ENCODE assay signal across 10 cellular contexts in the genomic region with DNA sequence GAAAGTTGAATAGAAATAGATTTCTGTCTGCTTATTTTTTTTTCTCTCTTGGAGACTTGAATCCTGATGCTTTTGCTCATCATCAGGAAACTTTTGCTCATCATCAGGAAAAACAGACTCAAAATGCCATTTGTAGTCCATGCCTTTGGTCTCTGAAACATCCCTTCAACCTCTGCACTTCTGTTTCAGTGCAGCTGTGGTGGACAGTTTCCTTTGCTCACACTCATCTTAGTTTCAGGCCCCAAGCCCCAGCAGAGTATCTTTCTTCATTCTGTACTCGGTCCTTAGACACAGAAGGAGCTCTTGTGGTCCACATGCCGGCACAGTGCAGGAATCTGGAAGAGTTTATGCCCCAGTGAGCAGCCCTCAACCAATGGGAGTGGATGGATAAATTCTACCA.
DNase-seq lines count a peak whose midpoint lies in the region; ATAC-seq and TF ChIP-seq lines count a peak whose summit lies in the region.
"Had no signal": no experiment of that assay in that cellular context is flagged by ENCODE, and none has a peak within 500 bp of the region (broad histone marks: within the 10 kb centered on the region; RNA-seq: fewer than 3 reads in every experiment).

No MANE protein-coding gene starts in this region.

- H3K4me3 Mint-ChIP-seq in activated CD4-positive, alpha-beta T cell treated with anti-CD3 and anti-CD28 coated beads, Interleukin-2, amount 10 ng/mL, durations not matched to agents 24 days and 14 days: peak overlapping the region; percentile 2
- no peak overlapping the region for H3K4me3 Mint-ChIP-seq in endothelial cell (ENCODE audit: unreplicated experiment)

- peaks cover 17% of the 10 kb centered on the region for H3K9me3 Mint-ChIP-seq in activated CD4-positive, alpha-beta T cell treated with anti-CD3 and anti-CD28 coated beads, Interleukin-2, amount 10 ng/mL, durations not matched to agents 24 days and 14 days
- no peaks in the 10 kb centered on the region for H3K9me3 Mint-ChIP-seq in endothelial cell (ENCODE audit: unreplicated experiment)

- TF ChIP-seq CTCF in endothelial cell (IDR thresholded peaks at IDR 0.05; ENCODE audit: unreplicated experiment): no peak

- H3K4me2 ChIP-seq in skeletal muscle satellite cell (ENCODE audit: low read length): peak overlapping the region; percentile 14

- no peaks in the 10 kb centered on the region for H3K36me3 Mint-ChIP-seq in activated CD4-positive, alpha-beta T cell treated with anti-CD3 and anti-CD28 coated beads, Interleukin-2, amount 10 ng/mL, durations not matched to agents 24 days and 14 days (ENCODE audit: low read depth)
- no peaks in the 10 kb centered on the region for H3K36me3 Mint-ChIP-seq in endothelial cell (ENCODE audit: low read depth, unreplicated experiment)

- ATAC-seq in GM21737 (IDR thresholded peaks at IDR 0.05; ENCODE audit: unreplicated experiment): peak; percentile 58
- ATAC-seq in HG03354 (IDR thresholded peaks at IDR 0.05; ENCODE audit: poor library complexity, severe bottlenecking, unreplicated experiment): peak; percentile 73

- peaks cover 12% of the 10 kb centered on the region for H3K4me1 Mint-ChIP-seq in activated CD4-positive, alpha-beta T cell treated with anti-CD3 and anti-CD28 coated beads, Interleukin-2, amount 10 ng/mL, durations not matched to agents 24 days and 14 days
- peaks cover 3% of the 10 kb centered on the region for H3K4me1 Mint-ChIP-seq in endothelial cell (ENCODE audit: unreplicated experiment)

- H3K27me3 ChIP-seq in skeletal muscle satellite cell (ENCODE audit: control insufficient read depth, insufficient read depth, low read length): no peaks in the 10 kb centered on the region

- DNase-seq in activated CD4-positive, alpha-beta T cell treated with anti-CD3 and anti-CD28 coated beads, Interleukin-2, amount 10 ng/mL, durations not matched to agents 24 days and 14 days: no peak
- DNase-seq in activated CD4-positive, alpha-beta T cell treated with anti-CD3 and anti-CD28 coated beads for 1 hour: no peak
- no peak for DNase-seq in endothelial cell (ENCODE audit: low spot score)
- no peak for DNase-seq in NCI-H146 treated with DMSO at 0.1 percent for 48 hours (lab: John Stamatoyannopoulos, UW; ENCODE audit: unreplicated experiment)
- no peak for DNase-seq in stimulated activated CD4-positive, alpha-beta T cell treated with anti-CD3 and anti-CD28 coated beads, Interleukin-4, amount 100 ng/mL, for 1 hour
- DNase-seq: GDM1 had no signal

- peaks cover 8% of the 10 kb centered on the region for H3K4me1 ChIP-seq in skeletal muscle satellite cell (ENCODE audit: control insufficient read depth, insufficient read depth, low read length)
- H3K4me1 ChIP-seq: parathyroid adenoma had no signal

- no peaks in the 10 kb centered on the region for H3K36me3 ChIP-seq in skeletal muscle satellite cell (ENCODE audit: insufficient read depth, low read length)

- H3K9me3 ChIP-seq in skeletal muscle satellite cell (replicated peaks; ENCODE audit: low read length): no peaks in the 10 kb centered on the region

- peak overlapping the region; percentile 13 for H3K27ac Mint-ChIP-seq in activated CD4-positive, alpha-beta T cell treated with anti-CD3 and anti-CD28 coated beads, Interleukin-2, amount 10 ng/mL, durations not matched to agents 24 days and 14 days
- H3K27ac Mint-ChIP-seq in endothelial cell (ENCODE audit: unreplicated experiment): no peak overlapping the region

- intact Hi-C loops in activated CD4-positive, alpha-beta T cell treated with anti-CD3 and anti-CD28 coated beads, Interleukin-2, amount 10 ng/mL, durations not matched to agents 24 days and 14 days (cut with micrococcal nuclease): no loop called here

- H3K9ac ChIP-seq in skeletal muscle satellite cell (ENCODE audit: low read depth, low read length): no peak overlapping the region
- H3K9ac ChIP-seq: parathyroid adenoma had no signal

- no peaks in the 10 kb centered on the region for H3K27me3 Mint-ChIP-seq in activated CD4-positive, alpha-beta T cell treated with anti-CD3 and anti-CD28 coated beads, Interleukin-2, amount 10 ng/mL, durations not matched to agents 24 days and 14 days
- H3K27me3 Mint-ChIP-seq in endothelial cell (ENCODE audit: unreplicated experiment): no peaks in the 10 kb centered on the region

- H3K4me3 ChIP-seq in skeletal muscle satellite cell (ENCODE audit: low read length): no peak overlapping the region
